In genomic region chr1:173562813-173563212, GRCh38 we compare ENCODE assay signal across 28 cellular contexts. TPM values are rescaled to one million over a fixed set of nuclear protein-coding genes. Genes with fewer than 3 reads are reported as not detected.
A peak's percentile ranks its signal among the peaks of the same experiment; 100 is the strongest.
DNase-seq lines count a peak whose midpoint lies in the region; TF ChIP-seq lines count a peak whose summit lies in the region.
"Had no signal": no experiment of that assay in that cellular context is flagged by ENCODE, and none has a peak within 500 bp of the region (broad histone marks: within the 10 kb centered on the region; RNA-seq: fewer than 3 reads in every experiment).

No MANE protein-coding gene starts in this region.

- H3K4me3 Mint-ChIP-seq in osteocyte (ENCODE audit: unreplicated experiment) = no peak overlapping the region
- H3K4me3 Mint-ChIP-seq: naive thymus-derived CD8-positive, alpha-beta T cell had no signal

- H3K27me3 ChIP-seq in stomach (no peaks in the 10 kb centered on the region), sigmoid colon (no peaks in the 10 kb centered on the region)
- H3K27me3 ChIP-seq: adrenal gland, cardiac muscle cell, Peyer's patch, spleen, suprapubic skin had no signal

- TF ChIP-seq POLR2A in stomach (IDR thresholded peaks at IDR 0.05) = no peak
- no peak for TF ChIP-seq POLR2A in sigmoid colon (IDR thresholded peaks at IDR 0.05)

- H3K36me3 Mint-ChIP-seq in osteocyte (ENCODE audit: unreplicated experiment) = no peaks in the 10 kb centered on the region

- H3K4me1 ChIP-seq in stomach = no peaks in the 10 kb centered on the region
- H3K4me1 ChIP-seq in sigmoid colon = no peaks in the 10 kb centered on the region
- H3K4me1 ChIP-seq: adrenal gland, Peyer's patch, prostate gland, spleen, suprapubic skin had no signal

- DNase-seq in Daoy (ENCODE audit: low read depth) (peak; percentile 7), NCI-H69 (lab: John Stamatoyannopoulos, UW) (peak; percentile 29), epithelial cell of esophagus (ENCODE audit: low read depth) (no peak), osteocyte (ENCODE audit: extremely low spot score, unreplicated experiment) (no peak), NCI-H1092 treated with DMSO at 0.1 percent for 48 hours (lab: John Stamatoyannopoulos, UW) (no peak), stomach (no peak), HPDE6-E6E7 (ENCODE audit: extremely low spot score) (no peak), sigmoid colon (no peak)
- DNase-seq: activated CD4-positive, alpha-beta T cell treated with anti-CD3 and anti-CD28 coated beads for 1 hour; activated effector memory CD4-positive, alpha-beta T cell treated with anti-CD3 and anti-CD28 coated beads, Interleukin-2, amount 50 U/mL, for 16 hours; adrenal gland; C1 segment of cervical spinal cord; DMS 273 treated with DMSO at 0.1 percent for 48 hours; GM23248; islet precursor cell; mammary epithelial cell; naive thymus-derived CD8-positive, alpha-beta T cell; NCI-H1417 treated with DMSO at 0.1 percent for 48 hours; NCI-H2171; NCI-H748 treated with DMSO at 0.1 percent for 48 hours; Peyer's patch; spleen; T-helper 9 cell had no signal

- 67 to 70% (median 68%) methylated on average over 6 of the region's 6 CpGs for WGBS in stomach, 5 donors
- WGBS in sigmoid colon, 2 donors = 68 to 71% methylated on average over 6 of the region's 6 CpGs

- intact Hi-C loops in stomach (cut with DNase I; ENCODE audit: low total_unique reads) (no loop called here), sigmoid colon (cut with DNase I) (no loop called here)

- H3K36me3 ChIP-seq in stomach (no peaks in the 10 kb centered on the region), sigmoid colon (no peaks in the 10 kb centered on the region)
- H3K36me3 ChIP-seq: adrenal gland, cardiac muscle cell, Peyer's patch, prostate gland, spleen, suprapubic skin had no signal

- H3K9me3 ChIP-seq in stomach (peaks cover 0 to 5% (median 0%) of the 10 kb centered on the region in 4 donors), sigmoid colon (no peaks in the 10 kb centered on the region)
- H3K9me3 ChIP-seq: adrenal gland, Peyer's patch, prostate gland, suprapubic skin had no signal

- TF ChIP-seq EP300 in stomach (IDR thresholded peaks at IDR 0.05) = no peak
- no peak for TF ChIP-seq EP300 in sigmoid colon (IDR thresholded peaks at IDR 0.05)

- H3K4me1 Mint-ChIP-seq in osteocyte (ENCODE audit: unreplicated experiment) = no peaks in the 10 kb centered on the region

- H3K27ac Mint-ChIP-seq in osteocyte (ENCODE audit: unreplicated experiment) = no peak overlapping the region

- no peak overlapping the region for H3K27ac ChIP-seq in stomach
- H3K27ac ChIP-seq in sigmoid colon = no peak overlapping the region
- H3K27ac ChIP-seq: adrenal gland, cardiac muscle cell, GM23248, Peyer's patch, prostate gland, SK-N-MC, spleen, suprapubic skin had no signal

- peaks cover 17% of the 10 kb centered on the region for H3K27me3 Mint-ChIP-seq in osteocyte (ENCODE audit: unreplicated experiment)

- H3K9me3 Mint-ChIP-seq in osteocyte (ENCODE audit: unreplicated experiment) = peaks cover 11% of the 10 kb centered on the region

- TF ChIP-seq CTCF in epithelial cell of esophagus (IDR thresholded peaks at IDR 0.05; ENCODE audit: insufficient read depth, low read depth, low read length, missing control alignments) (peak; percentile 6), osteocyte (IDR thresholded peaks at IDR 0.05) (peak; percentile 9), stomach (IDR thresholded peaks at IDR 0.05) (no peak), sigmoid colon (IDR thresholded peaks at IDR 0.05) (no peak)

- H3K4me3 ChIP-seq in epithelial cell of esophagus (ENCODE audit: low read length) = no peak overlapping the region
- no peak overlapping the region for H3K4me3 ChIP-seq in stomach
- no peak overlapping the region for H3K4me3 ChIP-seq in sigmoid colon
- H3K4me3 ChIP-seq: adrenal gland, cardiac muscle cell, GM23248, Peyer's patch, prostate gland, SK-N-MC, spleen, suprapubic skin had no signal

RNA-seq across cellular contexts. Expression of gene SLC9C2, which starts 40.1 kb away (rescaled TPM):
- total RNA-seq in Daoy (2014; rRNA removed; shearing (Covaris generic)) = not detected in 2 replicates
- total RNA-seq in osteocyte (not detected in 2 replicates), stomach (1 to 10 TPM in 1 of 5 donors, not detected in 4; 2.6 TPM), sigmoid colon (not detected)
- polyA plus RNA-seq in stomach (not detected), sigmoid colon (not detected)
- total RNA-seq: cardiac muscle cell; GM23248; LHCN-M2; mammary epithelial cell; naive thymus-derived CD8-positive, alpha-beta T cell; Peyer's patch; suprapubic skin had no signal
- polyA plus RNA-seq: GM23248; naive thymus-derived CD8-positive, alpha-beta T cell had no signal

Comparison
In these comparisons a context has a peak if more than half of its experiments do, and no peak if none do; other contexts are left out.
1. DNase-seq: peak in Daoy (single experiment) and NCI-H69 (single experiment); none in epithelial cell of esophagus (single experiment), osteocyte (single experiment), NCI-H1092 treated with DMSO at 0.1 percent for 48 hours (single experiment), stomach (single experiment), HPDE6-E6E7 (single experiment) and sigmoid colon (single experiment).
2. CTCF ChIP-seq: peak in epithelial cell of esophagus (single experiment) and osteocyte (single experiment); none in stomach (0 of 7) and sigmoid colon (0 of 4).